In genomic region chr3:49132437-49133225, GRCh38 we compare ENCODE assay signal across 9 cellular contexts. TPM values are rescaled to one million over a fixed set of nuclear protein-coding genes. Genes with fewer than 3 reads are reported as not detected.
DNase-seq lines count a peak whose midpoint lies in the region; ATAC-seq lines count a peak whose summit lies in the region.
"Had no signal": no experiment of that assay in that cellular context is flagged by ENCODE, and none has a peak within 500 bp of the region (broad histone marks: within the 10 kb centered on the region; RNA-seq: fewer than 3 reads in every experiment).

Gene LAMB2 (minus strand): TSS chr3:49133050. CDS start chr3:49132867, 183 bp downstream.

- H3K4me1 Mint-ChIP-seq in activated T-helper 1 cell treated with anti-CD3 and anti-CD28 coated beads, Interleukin-12 subunit alpha, Interleukin-12 subunit beta, Interleukin-2, Interleukin-4 antibody, amounts not matched to agents 30 ng/mL and 10 ng/mL and 1 ng/mL, durations not matched to agents 14 hours and 24 hours and 36 hours (ENCODE audit: low read depth), result no peaks in the 10 kb centered on the region

- H3K36me3 Mint-ChIP-seq in activated T-helper 1 cell treated with anti-CD3 and anti-CD28 coated beads, Interleukin-12 subunit alpha, Interleukin-12 subunit beta, Interleukin-2, Interleukin-4 antibody, amounts not matched to agents 30 ng/mL and 10 ng/mL and 1 ng/mL, durations not matched to agents 14 hours and 24 hours and 36 hours (ENCODE audit: low read depth), result no peaks in the 10 kb centered on the region

- no peaks in the 10 kb centered on the region for H3K9me3 Mint-ChIP-seq in activated T-helper 1 cell treated with anti-CD3 and anti-CD28 coated beads, Interleukin-12 subunit alpha, Interleukin-12 subunit beta, Interleukin-2, Interleukin-4 antibody, amounts not matched to agents 30 ng/mL and 10 ng/mL and 1 ng/mL, durations not matched to agents 14 hours and 24 hours and 36 hours
- H3K9me3 Mint-ChIP-seq: stimulated activated naive CD8-positive, alpha-beta T cell treated with anti-CD3 and anti-CD28 coated beads, Interleukin-15, Interleukin-2, amounts not matched to agents 100 ng/mL and 50 ng/mL, for 24 hours had no signal

- intact Hi-C loops in activated T-helper 1 cell treated with anti-CD3 and anti-CD28 coated beads, Interleukin-12 subunit alpha, Interleukin-12 subunit beta, Interleukin-2, Interleukin-4 antibody, amounts not matched to agents 30 ng/mL and 10 ng/mL and 1 ng/mL, durations not matched to agents 14 hours and 24 hours and 36 hours (cut with micrococcal nuclease), result no loop called here

- in situ Hi-C loops in T47D (cut with HindIII; ENCODE audit: low pct_unique_long_range_greater_than_20kb, low sequenced_read_pairs), result no loop called here

- ATAC-seq in GM18909 (IDR thresholded peaks at IDR 0.05; ENCODE audit: poor library complexity, unreplicated experiment), result no peak

- H3K4me3 Mint-ChIP-seq in activated T-helper 1 cell treated with anti-CD3 and anti-CD28 coated beads, Interleukin-12 subunit alpha, Interleukin-12 subunit beta, Interleukin-2, Interleukin-4 antibody, amounts not matched to agents 30 ng/mL and 10 ng/mL and 1 ng/mL, durations not matched to agents 14 hours and 24 hours and 36 hours, result no peak within 1 kb of the TSS
- H3K4me3 Mint-ChIP-seq: stimulated activated naive CD8-positive, alpha-beta T cell treated with anti-CD3 and anti-CD28 coated beads, Interleukin-15, Interleukin-2, amounts not matched to agents 100 ng/mL and 50 ng/mL, for 24 hours had no signal

- DNase-seq in CD1c-positive myeloid dendritic cell (ENCODE audit: extremely low spot score), result peak; percentile 18
- peak; percentile 23 for DNase-seq in NCI-H146 (lab: John Stamatoyannopoulos, UW)
- DNase-seq in T47D (ENCODE audit: low read depth in 1 of 2, low spot score in 1 of 2), result peak; percentile 64 to 86
- DNase-seq in putamen (ENCODE audit: low spot score), result peak; percentile 58
- DNase-seq in activated T-helper 1 cell treated with anti-CD3 and anti-CD28 coated beads, Interleukin-12 subunit alpha, Interleukin-12 subunit beta, Interleukin-2, Interleukin-4 antibody, amounts not matched to agents 30 ng/mL and 10 ng/mL and 1 ng/mL, durations not matched to agents 14 hours and 24 hours and 36 hours (ENCODE audit: low spot score), result no peak
- DNase-seq in stimulated activated CD4-positive, alpha-beta T cell treated with anti-CD3 and anti-CD28 coated beads, Interleukin-12 subunit alpha, Interleukin-12 subunit beta, amount 100 ng/mL, for 4 hours, result no peak

- no peak within 1 kb of the TSS for H3K27ac Mint-ChIP-seq in activated T-helper 1 cell treated with anti-CD3 and anti-CD28 coated beads, Interleukin-12 subunit alpha, Interleukin-12 subunit beta, Interleukin-2, Interleukin-4 antibody, amounts not matched to agents 30 ng/mL and 10 ng/mL and 1 ng/mL, durations not matched to agents 14 hours and 24 hours and 36 hours
- H3K27ac Mint-ChIP-seq: stimulated activated naive CD8-positive, alpha-beta T cell treated with anti-CD3 and anti-CD28 coated beads, Interleukin-15, Interleukin-2, amounts not matched to agents 100 ng/mL and 50 ng/mL, for 24 hours had no signal

- H3K27me3 Mint-ChIP-seq in activated T-helper 1 cell treated with anti-CD3 and anti-CD28 coated beads, Interleukin-12 subunit alpha, Interleukin-12 subunit beta, Interleukin-2, Interleukin-4 antibody, amounts not matched to agents 30 ng/mL and 10 ng/mL and 1 ng/mL, durations not matched to agents 14 hours and 24 hours and 36 hours (ENCODE audit: insufficient read depth), result peaks cover 5% of the 10 kb centered on the region

- H3K4me3 ChIP-seq in iPS-11a (ENCODE audit: low read depth, low read length), result peak within 1 kb of the TSS; percentile 78

RNA-seq across cellular contexts. Expression of gene LAMB2, which starts in this region (rescaled TPM):
- total RNA-seq in activated T-helper 1 cell treated with anti-CD3 and anti-CD28 coated beads, Interleukin-12 subunit alpha, Interleukin-12 subunit beta, Interleukin-2, Interleukin-4 antibody, amounts not matched to agents 30 ng/mL and 10 ng/mL and 1 ng/mL, durations not matched to agents 14 hours and 24 hours and 36 hours, result not detected in 2 replicates

Comparison
In these comparisons a context has a peak if more than half of its experiments do, and no peak if none do; other contexts are left out.
1. DNase-seq: peak in CD1c-positive myeloid dendritic cell (single experiment), NCI-H146 (single experiment), T47D (2 of 2) and putamen (single experiment); none in activated T-helper 1 cell treated with anti-CD3 and anti-CD28 coated beads, Interleukin-12 subunit alpha, Interleukin-12 subunit beta, Interleukin-2, Interleukin-4 antibody, amounts not matched to agents 30 ng/mL and 10 ng/mL and 1 ng/mL, durations not matched to agents 14 hours and 24 hours and 36 hours (single experiment) and stimulated activated CD4-positive, alpha-beta T cell treated with anti-CD3 and anti-CD28 coated beads, Interleukin-12 subunit alpha, Interleukin-12 subunit beta, amount 100 ng/mL, for 4 hours (single experiment).